25 cellular contexts compared by ENCODE assay signal in the genomic region with DNA sequence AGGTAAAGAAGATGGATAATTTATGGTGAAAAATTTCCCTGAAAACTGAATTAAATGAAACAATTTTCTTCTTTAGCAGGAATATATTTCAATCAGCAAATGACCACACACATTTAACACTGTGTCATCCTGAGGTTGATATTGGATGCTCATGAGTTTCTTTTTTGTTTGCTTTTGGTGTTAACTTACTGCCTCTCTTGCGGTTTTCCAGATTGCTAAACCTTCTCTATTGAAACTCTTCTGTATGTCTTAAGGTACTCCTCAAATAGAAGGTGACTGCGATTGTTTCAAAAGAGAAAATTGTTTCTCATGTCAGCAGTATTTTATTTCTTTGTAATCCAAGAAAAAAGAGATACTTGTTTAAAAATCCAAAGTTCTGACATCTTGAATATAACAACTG.
"Had no signal": no experiment of that assay in that cellular context is flagged by ENCODE, and none has a peak within 500 bp of the region (broad histone marks: within the 10 kb centered on the region; RNA-seq: fewer than 3 reads in every experiment).

No MANE protein-coding gene starts in this region.

- H3K9me3 ChIP-seq: neutrophil, pancreas, prostate gland, right lobe of liver, thoracic aorta, thyroid gland, vagina had no signal

- H3K36me3 ChIP-seq: neutrophil, pancreas, prostate gland, right lobe of liver, sigmoid colon, stomach, thoracic aorta, thyroid gland, tibial nerve, upper lobe of left lung, vagina had no signal

- ATAC-seq: natural killer cell treated with Interleukin-12 subunit alpha and Interleukin-12 subunit beta and Interleukin-15 and Interleukin-18, amount 100 ng/mL, for 72 hours; pancreas; right cardiac atrium; right lobe of liver; stimulated activated effector memory CD8-positive, alpha-beta T cell treated with anti-CD3 and anti-CD28 coated beads, Interleukin-12 subunit alpha, Interleukin-12 subunit beta, amount 100 ng/mL, for 72 hours; stimulated activated naive B cell treated with anti-CD40 and anti-IgM and Interleukin-4, amounts not matched to agents 10 μg/mL and 1 μg/mL and 100 μg/mL, for 72 hours had no signal

- H3K27me3 ChIP-seq: neutrophil, pancreas, right lobe of liver, sigmoid colon, stomach, thyroid gland, tibial nerve, upper lobe of left lung, vagina had no signal

- FAIRE-seq: pancreas, small intestine, urothelium cell line had no signal

- H3K4me1 ChIP-seq: pancreas, prostate gland, right lobe of liver, sigmoid colon, stomach, thyroid gland, tibial nerve, upper lobe of left lung, vagina had no signal

- DNase-seq: nephron progenitor cell; nucleus accumbens; pancreas; right cardiac atrium; right lobe of liver; sigmoid colon; small intestine; stimulated activated CD4-positive, alpha-beta T cell treated with anti-CD3 and anti-CD28 coated beads, Interleukin-15, amount 100 ng/mL, for 24 hours; stimulated activated CD4-positive, alpha-beta T cell treated with anti-CD3 and anti-CD28 coated beads, Interleukin-2, amount 100 ng/mL, for 24 hours; stimulated activated CD4-positive, alpha-beta T cell treated with anti-CD3 and anti-CD28 coated beads, Interleukin-2, amount 100 ng/mL, for 48 hours; stimulated activated CD4-positive, alpha-beta T cell treated with anti-CD3 and anti-CD28 coated beads, Interleukin-4, amount 100 ng/mL, for 24 hours; stimulated activated naive B cell treated with anti-CD40 and anti-IgM and Interleukin-4, amounts not matched to agents 10 μg/mL and 1 μg/mL and 100 μg/mL, for 72 hours; stimulated activated naive CD4-positive, alpha-beta T cell treated with Interleukin-2 at 50 U/mL for 16 hours; stomach; thyroid gland; trophoblast cell; upper lobe of left lung had no signal

- H3K27ac ChIP-seq: neutrophil, pancreas, prostate gland, right lobe of liver, sigmoid colon, stomach, thoracic aorta, thyroid gland, tibial nerve, upper lobe of left lung, vagina had no signal

- H3K4me3 ChIP-seq: pancreas, prostate gland, right lobe of liver, sigmoid colon, stomach, thoracic aorta, thyroid gland, tibial nerve, upper lobe of left lung, vagina had no signal
